ENCODE assay signal across 8 cellular contexts in genomic region chr3:27483117-27484001, GRCh38.
DNase-seq lines count a peak whose midpoint lies in the region; ATAC-seq, FAIRE-seq and TF ChIP-seq lines count a peak whose summit lies in the region.

No MANE protein-coding gene starts in this region.

- peak; percentile 82 for FAIRE-seq in GM18507 (lab: Jason Lieb, UNC)

- no peaks in the 10 kb centered on the region for H3K9me3 ChIP-seq in mucosa of rectum (ENCODE audit: control insufficient read depth in 2 of 2, low read length in 2 of 2)

- DNase-seq in AG08395 (ENCODE audit: low spot score) (peak; percentile 35), GM18507 (ENCODE audit: extremely low spot score, insufficient read length, low read depth) (no peak), NCI-H526 (lab: John Stamatoyannopoulos, UW) (peak; percentile 14 to 58), epithelial cell of esophagus (ENCODE audit: low read depth) (peak; percentile 72)
- peak; percentile 9 to 24 (median 19) for DNase-seq in activated CD8-positive, alpha-beta memory T cell treated with anti-CD3 and anti-CD28 coated beads for 48 hours (ENCODE audit: low read depth in 2 of 3, low spot score in 2 of 3)
- DNase-seq in stimulated activated naive B cell treated with anti-CD40 and anti-IgM and Interleukin-4, amounts not matched to agents 10 μg/mL and 1 μg/mL and 100 μg/mL, for 72 hours: peak; percentile 38

- H3K9me3 Mint-ChIP-seq in stimulated activated naive B cell treated with anti-CD40 and anti-IgM and Interleukin-4, amounts not matched to agents 10 μg/mL and 1 μg/mL and 100 μg/mL, for 72 hours: no peaks in the 10 kb centered on the region

- peak overlapping the region; percentile 99 to 100 for H3K4me3 Mint-ChIP-seq in stimulated activated naive B cell treated with anti-CD40 and anti-IgM and Interleukin-4, amounts not matched to agents 10 μg/mL and 1 μg/mL and 100 μg/mL, for 72 hours

- peak overlapping the region; percentile 84 for H3K4me3 ChIP-seq in epithelial cell of esophagus (ENCODE audit: low read length)
- peak overlapping the region; percentile 83 to 94 for H3K4me3 ChIP-seq in mucosa of rectum (ENCODE audit: low read length in 2 of 2)

- no peaks in the 10 kb centered on the region for H3K36me3 ChIP-seq in mucosa of rectum (ENCODE audit: control insufficient read depth in 2 of 2, insufficient read depth in 2 of 2, low read length in 2 of 2)

- H3K27me3 ChIP-seq in mucosa of rectum (ENCODE audit: control insufficient read depth in 2 of 2, insufficient read depth in 2 of 2, low read length in 2 of 2): no peaks in the 10 kb centered on the region

- peaks cover 0 to 15% of the 10 kb centered on the region in 2 donors for H3K4me1 ChIP-seq in mucosa of rectum (ENCODE audit: control insufficient read depth in 2 of 2, insufficient read depth in 2 of 2, low read length in 2 of 2)

- TF ChIP-seq CTCF in epithelial cell of esophagus (IDR thresholded peaks at IDR 0.05; ENCODE audit: insufficient read depth, low read depth, low read length, missing control alignments): no peak

- H3K27ac Mint-ChIP-seq in stimulated activated naive B cell treated with anti-CD40 and anti-IgM and Interleukin-4, amounts not matched to agents 10 μg/mL and 1 μg/mL and 100 μg/mL, for 72 hours: peak overlapping the region; percentile 99

- no peaks in the 10 kb centered on the region for H3K27me3 Mint-ChIP-seq in stimulated activated naive B cell treated with anti-CD40 and anti-IgM and Interleukin-4, amounts not matched to agents 10 μg/mL and 1 μg/mL and 100 μg/mL, for 72 hours

- H3K4me1 Mint-ChIP-seq in stimulated activated naive B cell treated with anti-CD40 and anti-IgM and Interleukin-4, amounts not matched to agents 10 μg/mL and 1 μg/mL and 100 μg/mL, for 72 hours: peaks cover 17 to 40% of the 10 kb centered on the region in 2 donors

- H3K27ac ChIP-seq in mucosa of rectum (ENCODE audit: low read depth in 2 of 2, low read length in 2 of 2): peak overlapping the region; percentile 87 to 91

- peaks cover 0 to 5% of the 10 kb centered on the region in 2 donors for H3K36me3 Mint-ChIP-seq in stimulated activated naive B cell treated with anti-CD40 and anti-IgM and Interleukin-4, amounts not matched to agents 10 μg/mL and 1 μg/mL and 100 μg/mL, for 72 hours

- ATAC-seq in HG02938 (IDR thresholded peaks at IDR 0.05; ENCODE audit: unreplicated experiment): peak; percentile 22
- peak; percentile 19 to 20 for ATAC-seq in stimulated activated naive B cell treated with anti-CD40 and anti-IgM and Interleukin-4, amounts not matched to agents 10 μg/mL and 1 μg/mL and 100 μg/mL, for 72 hours (replicated peaks)

- H3K9ac ChIP-seq in mucosa of rectum (ENCODE audit: low read depth in 1 of 2, low read length in 2 of 2): peak overlapping the region; percentile 88 to 89
